Comparison of ENCODE assay signal across 8 cellular contexts in the genomic region with DNA sequence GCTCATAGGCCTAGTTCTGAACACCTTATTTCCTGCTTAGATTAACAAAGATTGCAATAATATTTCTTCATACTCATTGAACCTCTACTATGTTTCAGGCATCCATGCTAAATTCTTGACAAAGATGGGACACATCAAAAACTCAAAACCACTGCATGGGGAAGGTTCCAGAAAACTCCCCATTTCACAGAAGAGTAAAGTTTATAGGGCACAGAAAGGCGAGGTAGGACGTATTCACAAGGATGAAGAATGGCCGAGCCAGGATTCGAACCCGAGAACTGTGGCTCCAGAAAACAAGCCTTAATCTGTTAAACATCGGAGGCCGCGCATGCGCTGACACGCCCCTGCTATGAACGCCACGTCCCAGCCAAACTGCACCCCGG. TPM values are rescaled to one million over a fixed set of nuclear protein-coding genes. Genes with fewer than 3 reads are reported as not detected.
A peak's percentile ranks its signal among the peaks of the same experiment; 100 is the strongest.
DNase-seq lines count a peak whose midpoint lies in the region; TF ChIP-seq lines count a peak whose summit lies in the region.

No MANE protein-coding gene starts in this region.

- no peak for TF ChIP-seq CTCF in 22Rv1 (IDR thresholded peaks at IDR 0.05)

- H3K36me3 ChIP-seq in HUES64 (ENCODE audit: insufficient read depth, low read length) = peaks cover 31% of the 10 kb centered on the region
- no peaks in the 10 kb centered on the region for H3K36me3 ChIP-seq in mucosa of stomach (ENCODE audit: control insufficient read depth, insufficient read depth, low read length)

- peak overlapping the region; percentile 99 for H3K4me3 ChIP-seq in HUES64 (ENCODE audit: low read length)
- peak overlapping the region; percentile 19 for H3K4me3 ChIP-seq in mucosa of stomach (ENCODE audit: low read length)

- H3K27ac ChIP-seq in 22Rv1 = peak overlapping the region; percentile 88
- peak overlapping the region; percentile 79 for H3K27ac ChIP-seq in HUES64 (ENCODE audit: low read depth, low read length)
- H3K27ac ChIP-seq in caudate nucleus (ENCODE audit: low read depth, low read length) = peak overlapping the region; percentile 96

- no peaks in the 10 kb centered on the region for H3K9me3 ChIP-seq in HUES64 (ENCODE audit: insufficient read depth, low read depth, low read length)
- H3K9me3 ChIP-seq in mucosa of stomach (ENCODE audit: control insufficient read depth, low read length) = no peaks in the 10 kb centered on the region

- H3K9ac ChIP-seq in HUES64 (ENCODE audit: low read depth, low read length) = peak overlapping the region; percentile 98
- peak overlapping the region; percentile 95 for H3K9ac ChIP-seq in mucosa of stomach (ENCODE audit: low read length)

- DNase-seq in caudate nucleus (lab: John Stamatoyannopoulos, UW) (no peak), DMS79 (lab: John Stamatoyannopoulos, UW) (no peak), GM19240 (ENCODE audit: insufficient read length, low spot score) (no peak), NCI-H524 (lab: John Stamatoyannopoulos, UW) (no peak), Kasumi-1 (lab: John Stamatoyannopoulos, UW) (no peak)

- WGBS in HUES64 = 4% methylated on average over 13 of the region's 13 CpGs

- H3K27me3 ChIP-seq in HUES64 (ENCODE audit: insufficient read depth, low read length) (no peaks in the 10 kb centered on the region), mucosa of stomach (ENCODE audit: control insufficient read depth, insufficient read depth, low read length) (no peaks in the 10 kb centered on the region)

- peaks cover 6% of the 10 kb centered on the region; the same call in 1 of the 2 replicates for H3K4me1 ChIP-seq in HUES64 (ENCODE audit: insufficient read depth, low read length)
- H3K4me1 ChIP-seq in mucosa of stomach (ENCODE audit: control insufficient read depth, insufficient read depth, low read length) = no peaks in the 10 kb centered on the region

RNA-seq across cellular contexts. Expression of a gene that starts 0.7 kb away (rescaled TPM):
- 80.1 TPM for polyA plus RNA-seq in HUES64 (2013, experiment 1 of 2)
- 98.3 TPM for polyA plus RNA-seq in HUES64 (2013, experiment 2 of 2)

RNA-seq across cellular contexts. Expression of a gene that starts 7.9 kb away (rescaled TPM):
- 23.2 TPM for polyA plus RNA-seq in HUES64 (2013, experiment 1 of 2)
- polyA plus RNA-seq in HUES64 (2013, experiment 2 of 2) = 25.6 TPM

RNA-seq across cellular contexts. Expression of a gene that starts 28.6 kb away (rescaled TPM):
- polyA plus RNA-seq in HUES64 (2013, experiment 1 of 2) = 1.5 TPM
- polyA plus RNA-seq in HUES64 (2013, experiment 2 of 2) = 0.95 TPM

RNA-seq across cellular contexts. Expression of a gene that starts 38.6 kb away (rescaled TPM):
- polyA plus RNA-seq in HUES64 (2013, experiment 1 of 2) = 8.3 TPM
- polyA plus RNA-seq in HUES64 (2013, experiment 2 of 2) = 10.6 TPM
